ENCODE assay signal across 22 cellular contexts in the genomic region with DNA sequence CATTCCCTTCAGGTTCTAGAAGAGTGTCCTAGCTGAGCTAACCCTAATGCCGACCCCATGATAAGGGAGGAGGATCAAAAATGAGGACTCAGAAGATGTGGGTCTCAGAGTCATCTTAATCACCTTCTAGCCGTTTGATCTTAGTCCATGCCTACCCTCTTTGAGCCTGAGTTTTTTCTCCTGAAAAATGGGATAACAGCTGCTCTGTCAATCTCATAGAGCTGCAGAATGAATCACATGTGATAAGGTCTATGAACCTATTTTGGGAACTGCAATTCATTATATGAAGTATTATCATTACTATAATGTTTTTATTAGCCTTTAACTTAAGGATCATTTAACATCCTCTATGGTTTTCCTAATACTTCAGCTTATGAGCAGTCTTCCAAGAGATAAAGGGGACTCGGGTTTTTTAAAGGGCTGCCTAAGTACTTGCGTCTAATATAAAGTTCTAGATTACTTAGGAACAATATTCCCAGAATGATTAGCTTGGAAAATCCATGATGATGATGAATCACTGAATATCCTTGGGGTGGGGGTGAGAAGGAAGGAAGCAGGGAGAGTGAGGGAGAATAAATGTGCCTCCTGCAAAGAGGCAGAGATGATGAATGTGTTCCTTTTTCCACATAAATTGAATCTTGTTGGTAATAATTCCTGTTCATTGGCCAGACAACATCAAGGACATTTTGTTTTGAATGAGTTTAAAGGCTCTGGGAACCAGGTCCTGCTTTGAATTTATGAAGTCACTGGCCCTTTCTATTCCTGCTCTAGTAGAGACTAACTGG.
"Had no signal": no experiment of that assay in that cellular context is flagged by ENCODE, and none has a peak within 500 bp of the region (broad histone marks: within the 10 kb centered on the region; RNA-seq: fewer than 3 reads in every experiment).

No MANE protein-coding gene starts in this region.

- H3K4me1 ChIP-seq: breast epithelium, left lung, prostate gland, stomach, testis, upper lobe of left lung had no signal

- H3K4me3 ChIP-seq: breast epithelium, left lung, prostate gland, skin epidermis, stomach, testis, upper lobe of left lung had no signal

- H3K4me3 Mint-ChIP-seq: activated CD4-positive, alpha-beta memory T cell treated with anti-CD3 and anti-CD28 coated beads, Interleukin-2, amount 10 ng/mL, durations not matched to agents 7 days and 5 days; activated CD8-positive, alpha-beta memory T cell treated with anti-CD3 and anti-CD28 coated beads, Interleukin-2, amount 10 ng/mL, durations not matched to agents 7 days and 5 days; activated T-helper 17 cell treated with anti-CD3 and anti-CD28 coated beads, Interleukin-2, amount 50 U/mL, for 72 hours; stimulated activated effector memory CD8-positive, alpha-beta T cell treated with anti-CD3 and anti-CD28 coated beads, Interleukin-12 subunit alpha, Interleukin-12 subunit beta, amount 100 ng/mL, for 72 hours; T-cell; WTC11 had no signal

- H3K27ac Mint-ChIP-seq: activated CD4-positive, alpha-beta memory T cell treated with anti-CD3 and anti-CD28 coated beads, Interleukin-2, amount 10 ng/mL, durations not matched to agents 7 days and 5 days; activated CD8-positive, alpha-beta memory T cell treated with anti-CD3 and anti-CD28 coated beads, Interleukin-2, amount 10 ng/mL, durations not matched to agents 7 days and 5 days; activated T-helper 17 cell treated with anti-CD3 and anti-CD28 coated beads, Interleukin-2, amount 50 U/mL, for 72 hours; stimulated activated effector memory CD8-positive, alpha-beta T cell treated with anti-CD3 and anti-CD28 coated beads, Interleukin-12 subunit alpha, Interleukin-12 subunit beta, amount 100 ng/mL, for 72 hours; T-cell; WTC11 had no signal

- H3K27me3 ChIP-seq: breast epithelium, left lung, stomach, testis, upper lobe of left lung had no signal

- H3K9me3 Mint-ChIP-seq: activated CD4-positive, alpha-beta memory T cell treated with anti-CD3 and anti-CD28 coated beads, Interleukin-2, amount 10 ng/mL, durations not matched to agents 7 days and 5 days; activated T-helper 17 cell treated with anti-CD3 and anti-CD28 coated beads, Interleukin-2, amount 50 U/mL, for 72 hours; stimulated activated effector memory CD8-positive, alpha-beta T cell treated with anti-CD3 and anti-CD28 coated beads, Interleukin-12 subunit alpha, Interleukin-12 subunit beta, amount 100 ng/mL, for 72 hours; T-cell; WTC11 had no signal

- DNase-seq: activated CD4-positive, alpha-beta memory T cell treated with anti-CD3 and anti-CD28 coated beads, Interleukin-2, amount 10 ng/mL, durations not matched to agents 7 days and 5 days; activated CD4-positive, alpha-beta T cell treated with anti-CD3 and anti-CD28 coated beads for 4 hours; activated CD8-positive, alpha-beta memory T cell treated with anti-CD3 and anti-CD28 coated beads, Interleukin-2, amount 10 ng/mL, durations not matched to agents 7 days and 5 days; activated naive CD4-positive, alpha-beta T cell treated with Interleukin-2 at 50 U/mL for 16 hours; aorta; cerebellar nuclear complex; effector memory CD4-positive, alpha-beta T cell; foreskin fibroblast; left lung; mammary epithelial cell; right cardiac atrium; stimulated activated CD4-positive, alpha-beta T cell treated with anti-CD3 and anti-CD28 coated beads, Interleukin-4, amount 100 ng/mL, for 1 hour; stomach; T-cell; testis; upper lobe of left lung had no signal

- H3K9me3 ChIP-seq: breast epithelium, left lung, prostate gland, stomach, testis, upper lobe of left lung had no signal

- H3K27me3 Mint-ChIP-seq: activated CD8-positive, alpha-beta memory T cell treated with anti-CD3 and anti-CD28 coated beads, Interleukin-2, amount 10 ng/mL, durations not matched to agents 7 days and 5 days had no signal

- H3K4me1 Mint-ChIP-seq: activated T-helper 17 cell treated with anti-CD3 and anti-CD28 coated beads, Interleukin-2, amount 50 U/mL, for 72 hours; WTC11 had no signal

- H3K36me3 Mint-ChIP-seq: T-cell, WTC11 had no signal

- H3K27ac ChIP-seq: breast epithelium, left lung, prostate gland, skin epidermis, stomach, testis, upper lobe of left lung had no signal

- H3K36me3 ChIP-seq: breast epithelium, left lung, prostate gland, upper lobe of left lung had no signal
